Comparison of ENCODE assay signal across 16 cellular contexts in genomic region chr14:68770051-68770450, GRCh38. TPM values are rescaled to one million over a fixed set of nuclear protein-coding genes. Genes with fewer than 3 reads are reported as not detected.
DNase-seq lines count a peak whose midpoint lies in the region; ATAC-seq and TF ChIP-seq lines count a peak whose summit lies in the region.
"Had no signal": no experiment of that assay in that cellular context is flagged by ENCODE, and none has a peak within 500 bp of the region (broad histone marks: within the 10 kb centered on the region; RNA-seq: fewer than 3 reads in every experiment).

No MANE protein-coding gene starts in this region.

- no peak overlapping the region for H3K23ac ChIP-seq in mesenchymal stem cell (ENCODE audit: low read length in 2 of 2)

- H3K36me3 ChIP-seq in mesenchymal stem cell (ENCODE audit: control insufficient read depth in 1 of 2, insufficient read depth in 2 of 2, low read depth in 1 of 2, low read length in 2 of 2) (no peaks in the 10 kb centered on the region), upper lobe of left lung (no peaks in the 10 kb centered on the region), testis (ENCODE audit: low read depth, missing control alignments) (no peaks in the 10 kb centered on the region)
- H3K36me3 ChIP-seq: BE2C had no signal

- H2BK15ac ChIP-seq in mesenchymal stem cell (ENCODE audit: low read depth, poor library complexity, severe bottlenecking): peak overlapping the region; percentile 29

- H3K27ac Mint-ChIP-seq in activated naive CD4-positive, alpha-beta T cell treated with anti-CD3 and anti-CD28 coated beads, Interleukin-2, amount 10 ng/mL, durations not matched to agents 7 days and 5 days: no peak overlapping the region
- peak overlapping the region; percentile 53 to 89 for H3K27ac Mint-ChIP-seq in T-cell

- CTCF ChIA-PET in activated naive CD4-positive, alpha-beta T cell treated with anti-CD3 and anti-CD28 coated beads, Interleukin-2, amount 10 ng/mL, durations not matched to agents 7 days and 5 days (lab: Charles Lee): interaction anchor here (1.3 kb wide), 1 partner anchor 19 kb away, joined by 5 read pairs; no protein-coding TSS in a partner anchor
- CTCF ChIA-PET in T-cell (lab: Charles Lee): no interaction called here

- peaks cover 59% of the 10 kb centered on the region for H3K4me1 Mint-ChIP-seq in activated naive CD4-positive, alpha-beta T cell treated with anti-CD3 and anti-CD28 coated beads, Interleukin-2, amount 10 ng/mL, durations not matched to agents 7 days and 5 days
- peaks cover 63 to 66% (median 64%) of the 10 kb centered on the region in 3 donors for H3K4me1 Mint-ChIP-seq in T-cell

- H3K4ac ChIP-seq in mesenchymal stem cell (ENCODE audit: low read depth in 1 of 2, low read length in 2 of 2): peak overlapping the region in 1 of 2 experiments; percentile 30

- peaks cover 2% of the 10 kb centered on the region for H3K4me1 ChIP-seq in mesenchymal stem cell (ENCODE audit: control insufficient read depth, insufficient read depth, low read depth, low read length)
- H3K4me1 ChIP-seq in upper lobe of left lung: peaks cover 16 to 23% (median 20%) of the 10 kb centered on the region in 4 donors
- H3K4me1 ChIP-seq in testis: peaks cover 24% of the 10 kb centered on the region
- H3K4me1 ChIP-seq: BE2C had no signal

- DNase-seq in activated naive CD4-positive, alpha-beta T cell treated with anti-CD3 and anti-CD28 coated beads, Interleukin-2, amount 10 ng/mL, durations not matched to agents 7 days and 5 days: peak; percentile 1
- no peak for DNase-seq in activated naive CD4-positive, alpha-beta T cell (lab: John Stamatoyannopoulos, UW)
- DNase-seq in T-cell (no peak), mesenchymal stem cell (no peak), upper lobe of left lung (no peak), amygdala (lab: John Stamatoyannopoulos, UW) (no peak), testis (no peak)
- DNase-seq: BE2C, DMS79 treated with DMSO at 0.1 percent for 48 hours, NCI-H1092 treated with DMSO at 0.1 percent for 48 hours, NCI-H146, NCI-H2029 treated with DMSO at 0.1 percent for 48 hours, NCI-H2171, NCI-H526 had no signal

- peaks cover 3% of the 10 kb centered on the region for H3K9me3 ChIP-seq in mesenchymal stem cell (ENCODE audit: control insufficient read depth, low read length)
- H3K9me3 ChIP-seq in upper lobe of left lung: peaks cover 0 to 3% (median 0%) of the 10 kb centered on the region in 4 donors
- H3K9me3 ChIP-seq in testis: no peaks in the 10 kb centered on the region
- H3K9me3 ChIP-seq: BE2C had no signal

- no peak overlapping the region for H3K18ac ChIP-seq in mesenchymal stem cell (ENCODE audit: low read depth in 1 of 2, low read length in 2 of 2)

- TF ChIP-seq EP300 in upper lobe of left lung (IDR thresholded peaks at IDR 0.05): no peak

- no peak overlapping the region for H3K4me2 ChIP-seq in mesenchymal stem cell (ENCODE audit: low read length, poor library complexity, severe bottlenecking)

- no peak overlapping the region for H3K4me3 Mint-ChIP-seq in activated naive CD4-positive, alpha-beta T cell treated with anti-CD3 and anti-CD28 coated beads, Interleukin-2, amount 10 ng/mL, durations not matched to agents 7 days and 5 days
- H3K4me3 Mint-ChIP-seq in T-cell: peak overlapping the region in 1 of 3 donors; percentile 72

- H3K36me3 Mint-ChIP-seq in activated naive CD4-positive, alpha-beta T cell treated with anti-CD3 and anti-CD28 coated beads, Interleukin-2, amount 10 ng/mL, durations not matched to agents 7 days and 5 days: peaks cover 9% of the 10 kb centered on the region
- peaks cover 3% of the 10 kb centered on the region for H3K36me3 Mint-ChIP-seq in T-cell

- no peak overlapping the region for H2AK5ac ChIP-seq in mesenchymal stem cell (ENCODE audit: low read length, severe bottlenecking)

- no peak for TF ChIP-seq POLR2A in upper lobe of left lung (IDR thresholded peaks at IDR 0.05)
- TF ChIP-seq POLR2A in testis (IDR thresholded peaks at IDR 0.05): no peak

- ATAC-seq in T-cell (replicated peaks in 1 of 4) (no peak), upper lobe of left lung (ENCODE audit: low FRiP score in 2 of 2) (no peak), GM19324 (IDR thresholded peaks at IDR 0.05; ENCODE audit: low FRiP score, unreplicated experiment) (no peak)
- ATAC-seq: K562 had no signal

- peaks cover 0 to 5% of the 10 kb centered on the region in 2 experiments for H3K27me3 ChIP-seq in mesenchymal stem cell (ENCODE audit: control insufficient read depth in 1 of 2, insufficient read depth in 1 of 2, low read length in 2 of 2)
- H3K27me3 ChIP-seq in upper lobe of left lung: no peaks in the 10 kb centered on the region
- no peaks in the 10 kb centered on the region for H3K27me3 ChIP-seq in testis
- H3K27me3 ChIP-seq: BE2C had no signal

- H2BK5ac ChIP-seq in mesenchymal stem cell (ENCODE audit: low read depth, low read length, poor library complexity, severe bottlenecking): no peak overlapping the region

- H3K14ac ChIP-seq in mesenchymal stem cell (ENCODE audit: low read length in 2 of 2): peak overlapping the region in 1 of 2 experiments; percentile 26

- POLR2A ChIA-PET in T-cell (lab: Charles Lee): no interaction called here

- H2AFZ ChIP-seq in mesenchymal stem cell (ENCODE audit: low read depth, low read length): no peak overlapping the region

- no peaks in the 10 kb centered on the region for H3K79me1 ChIP-seq in mesenchymal stem cell (replicated peaks; ENCODE audit: low read length, poor library complexity, severe bottlenecking)

- intact Hi-C loops in testis (cut with DNase I; ENCODE audit: low total_unique reads): no loop called here

- no peak overlapping the region for H3K9ac ChIP-seq in mesenchymal stem cell (ENCODE audit: low read length)

- H4K8ac ChIP-seq in mesenchymal stem cell (ENCODE audit: low read length): no peak overlapping the region

- H3K4me3 ChIP-seq in mesenchymal stem cell (ENCODE audit: insufficient read depth in 1 of 2, low read depth in 1 of 2, low read length in 2 of 2) (no peak overlapping the region), upper lobe of left lung (no peak overlapping the region), testis (no peak overlapping the region)
- H3K4me3 ChIP-seq: K562 had no signal

- H4K91ac ChIP-seq in mesenchymal stem cell (ENCODE audit: low read length): no peak overlapping the region

- 93% methylated on average over 9 of the region's 9 CpGs for WGBS in mesenchymal stem cell
- 95% methylated on average over 9 of the region's 9 CpGs for WGBS in upper lobe of left lung, 2 donors
- WGBS in testis, 2 donors: 92 to 94% methylated on average over 4 to 9 of the region's 9 CpGs

- no peak for TF ChIP-seq CTCF in upper lobe of left lung (IDR thresholded peaks at IDR 0.05)
- no peak for TF ChIP-seq CTCF in testis (IDR thresholded peaks at IDR 0.05)

- H2BK120ac ChIP-seq in mesenchymal stem cell (ENCODE audit: low read depth, low read length): no peak overlapping the region

- H3K27ac ChIP-seq in mesenchymal stem cell (ENCODE audit: low read length, poor library complexity, severe bottlenecking) (no peak overlapping the region), upper lobe of left lung (peak overlapping the region in 3 of 4 donors; percentile 42 to 85 (median 83)), testis (no peak overlapping the region)

- H3K27me3 Mint-ChIP-seq in activated naive CD4-positive, alpha-beta T cell treated with anti-CD3 and anti-CD28 coated beads, Interleukin-2, amount 10 ng/mL, durations not matched to agents 7 days and 5 days: peaks cover 10% of the 10 kb centered on the region
- H3K27me3 Mint-ChIP-seq in T-cell: no peaks in the 10 kb centered on the region

- H2BK12ac ChIP-seq in mesenchymal stem cell (ENCODE audit: low read length in 2 of 2): no peak overlapping the region

- H3K9me3 Mint-ChIP-seq in activated naive CD4-positive, alpha-beta T cell treated with anti-CD3 and anti-CD28 coated beads, Interleukin-2, amount 10 ng/mL, durations not matched to agents 7 days and 5 days: peaks cover 10% of the 10 kb centered on the region
- peaks cover 0 to 3% (median 0%) of the 10 kb centered on the region in 3 donors for H3K9me3 Mint-ChIP-seq in T-cell

RNA-seq across cellular contexts. Expression of gene ZFP36L1, which starts 22.8 kb away (rescaled TPM):
- total RNA-seq in T-cell (100 to 1,000 TPM; 123 to 253 (median 233) TPM), upper lobe of left lung (100 to 1,000 TPM; 268 to 511 (median 385) TPM), testis (100 to 1,000 TPM; 176 to 301 TPM)
- 407 TPM for polyA plus RNA-seq in mesenchymal stem cell (2013, experiment 1 of 2)
- 408 TPM for polyA plus RNA-seq in mesenchymal stem cell (2013, experiment 2 of 2)
- 120 TPM for polyA plus RNA-seq in testis (ENCODE audit: insufficient read depth, low read depth, low replicate concordance)

Comparison
In these comparisons a context has a peak if more than half of its experiments do, and no peak if none do; other contexts are left out.
1. H3K27ac ChIP-seq: peak in upper lobe of left lung (3 of 4); none in mesenchymal stem cell (single experiment) and testis (0 of 2).